ENCODE assay signal across 1 cellular context in the genomic region with DNA sequence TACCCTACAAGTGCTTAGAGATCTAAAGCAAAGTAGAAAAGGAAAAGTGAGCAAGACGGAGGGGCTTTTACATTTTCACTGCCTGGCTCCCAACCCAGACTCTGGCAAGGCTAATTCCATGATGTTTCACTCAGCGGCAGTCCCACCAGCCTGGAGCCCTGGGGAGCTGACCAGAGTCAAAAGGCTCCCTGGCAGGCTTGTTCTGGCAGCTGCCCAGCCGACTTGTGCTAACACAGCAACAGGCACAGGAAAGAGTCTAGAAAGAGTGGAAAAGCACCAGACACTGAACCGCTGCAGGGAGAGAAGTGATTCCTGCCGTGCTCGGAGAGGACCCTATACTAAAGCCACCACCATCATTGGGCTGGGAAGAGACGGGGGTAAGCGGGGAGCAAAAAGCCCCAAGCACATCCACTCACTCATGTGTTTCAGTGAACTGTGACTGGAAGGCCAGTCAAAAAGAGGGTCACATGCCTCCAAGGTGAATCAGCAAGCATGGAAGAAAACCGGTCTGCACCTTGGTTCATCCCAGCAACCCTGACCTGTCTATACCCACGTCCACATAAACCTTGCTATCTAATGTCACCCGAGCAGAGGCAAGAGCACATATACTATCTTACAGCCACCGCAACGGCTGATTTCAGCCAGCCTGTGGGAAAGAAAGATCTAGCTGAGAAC.
TF ChIP-seq lines count a peak whose summit lies in the region.

No MANE protein-coding gene starts in this region.

TF ChIP-seq in H1, 55 proteins besides CTCF, POLR2A, EP300 and RAD21:
- TF ChIP-seq BCL11A (IDR thresholded peaks at IDR 0.05; ENCODE audit: low read depth in 2 of 2, low read length in 2 of 2) = no peak
- TF ChIP-seq EGR1 (IDR thresholded peaks at IDR 0.05; ENCODE audit: borderline replicate concordance, low read depth, low read length) = no peak
- TF ChIP-seq RXRA (IDR thresholded peaks at IDR 0.05; ENCODE audit: insufficient read depth, low read depth, low read length) = no peak
- TF ChIP-seq, protein P1, sequence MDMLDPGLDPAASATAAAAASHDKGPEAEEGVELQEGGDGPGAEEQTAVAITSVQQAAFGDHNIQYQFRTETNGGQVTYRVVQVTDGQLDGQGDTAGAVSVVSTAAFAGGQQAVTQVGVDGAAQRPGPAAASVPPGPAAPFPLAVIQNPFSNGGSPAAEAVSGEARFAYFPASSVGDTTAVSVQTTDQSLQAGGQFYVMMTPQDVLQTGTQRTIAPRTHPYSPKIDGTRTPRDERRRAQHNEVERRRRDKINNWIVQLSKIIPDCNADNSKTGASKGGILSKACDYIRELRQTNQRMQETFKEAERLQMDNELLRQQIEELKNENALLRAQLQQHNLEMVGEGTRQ (IDR thresholded peaks at IDR 0.05; ENCODE audit: low read length) = no peak
- TF ChIP-seq TEAD4 (IDR thresholded peaks at IDR 0.05; ENCODE audit: low read depth, low read length) = no peak
- TF ChIP-seq NRF1 (IDR thresholded peaks at IDR 0.05; ENCODE audit: low read depth, low read length) = no peak
- no peak for TF ChIP-seq SUZ12 (IDR thresholded peaks at IDR 0.05; ENCODE audit: low read length)
